In the genomic region with DNA sequence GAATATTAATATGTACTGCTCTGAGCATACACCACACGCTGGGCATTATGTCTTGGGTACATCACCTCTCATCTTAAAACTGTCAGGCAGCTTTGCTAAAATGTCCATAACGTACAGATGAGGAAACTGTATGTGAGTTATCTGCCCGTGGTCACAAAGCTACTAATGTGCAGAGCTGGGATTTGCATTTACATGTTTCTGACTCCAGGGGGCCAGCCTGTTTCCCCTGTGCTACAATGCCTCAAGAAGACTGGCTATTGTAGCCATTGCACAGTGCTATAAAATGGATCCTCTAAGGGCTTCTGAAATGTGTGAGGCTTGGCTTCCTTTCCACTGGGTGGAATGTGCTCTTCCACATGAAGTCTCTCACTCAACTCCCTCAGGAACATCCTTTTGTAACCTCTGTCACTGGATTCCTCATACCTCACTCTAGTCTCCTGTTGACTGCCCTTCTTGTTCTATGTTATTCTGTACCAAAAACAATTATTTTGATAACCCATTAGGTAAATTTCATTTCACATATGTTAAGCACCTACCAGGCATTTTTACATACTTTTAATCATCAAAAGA, we compare ENCODE assay signal across 10 cellular contexts.
DNase-seq lines count a peak whose midpoint lies in the region; ATAC-seq, FAIRE-seq and TF ChIP-seq lines count a peak whose summit lies in the region.
"Had no signal": no experiment of that assay in that cellular context is flagged by ENCODE, and none has a peak within 500 bp of the region (broad histone marks: within the 10 kb centered on the region; RNA-seq: fewer than 3 reads in every experiment).

No MANE protein-coding gene starts in this region.

- FAIRE-seq in keratinocyte (lab: Jason Lieb, UNC), result no peak

- H3K79me2 ChIP-seq in keratinocyte (ENCODE audit: control insufficient read depth, insufficient read depth, low read length), result no peaks in the 10 kb centered on the region

- in situ Hi-C loops in SK-MEL-5 (cut with HindIII; ENCODE audit: low pct_unique_long_range_greater_than_20kb, low sequenced_read_pairs), result no loop called here

- H3K4me1 ChIP-seq in keratinocyte (ENCODE audit: control insufficient read depth, extremely low read depth, insufficient read depth, low read length), result no peaks in the 10 kb centered on the region

- dilution Hi-C loops in keratinocyte (cut with MboI; ENCODE audit: extremely low pct_ligation_motif_present, low sequenced_read_pairs), result no loop called here

- H3K4me3 ChIP-seq in keratinocyte (ENCODE audit: control insufficient read depth in 2 of 3, extremely low read depth in 1 of 3, insufficient read depth in 2 of 3, low read depth in 1 of 3, low read length in 3 of 3), result no peak overlapping the region

- ATAC-seq in HG02759 (IDR thresholded peaks at IDR 0.05; ENCODE audit: unreplicated experiment), result peak; percentile 67
- no peak for ATAC-seq in HG02970 (IDR thresholded peaks at IDR 0.05; ENCODE audit: low FRiP score, unreplicated experiment)
- no peak for ATAC-seq in GM18909 (IDR thresholded peaks at IDR 0.05; ENCODE audit: poor library complexity, unreplicated experiment)

- H3K9me3 ChIP-seq in keratinocyte (ENCODE audit: control insufficient read depth, low read depth, low read length), result no peaks in the 10 kb centered on the region

- CTCF ChIA-PET in GM10248 (lab: Yijun Ruan, JAX), result interaction anchor here (0.7 to 6.6 kb wide), 5 partner anchors 8 to 99 kb away, joined by 3 to 30 read pairs (median 5); no protein-coding TSS in a partner anchor

- DNase-seq in GM10248 (ENCODE audit: extremely low spot score), result no peak
- peak; percentile 65 for DNase-seq in SK-MEL-5 (ENCODE audit: low read depth, low spot score)
- DNase-seq in keratinocyte (ENCODE audit: low read depth, low spot score), result no peak
- no peak for DNase-seq in LoVo (ENCODE audit: low spot score)
- no peak for DNase-seq in NCI-H1436 (lab: John Stamatoyannopoulos, UW)
- DNase-seq: activated CD8-positive, alpha-beta memory T cell treated with anti-CD3 and anti-CD28 coated beads, Interleukin-2, amount 50 U/mL, for 4 hours; NCI-H1105 treated with DMSO at 0.1 percent for 48 hours had no signal

- no peaks in the 10 kb centered on the region for H3K27me3 ChIP-seq in keratinocyte (ENCODE audit: control insufficient read depth, extremely low read depth, insufficient read depth, low read length)

- TF ChIP-seq CTCF in GM10248 (IDR thresholded peaks at IDR 0.05; ENCODE audit: control extremely low read depth, extremely low read depth, low read depth, missing control alignments) (peak; percentile 21), keratinocyte (optimal IDR thresholded peaks at IDR 0.05 in 1 of 3, IDR thresholded peaks at IDR 0.05 in 1 of 3, conservative IDR thresholded peaks at IDR 0.05 in 1 of 3; ENCODE audit: extremely low read depth in 1 of 3, insufficient read depth in 2 of 3, low read length in 3 of 3) (peak; percentile 27 to 54 (median 52))

- no peaks in the 10 kb centered on the region for H3K9me1 ChIP-seq in keratinocyte (ENCODE audit: control insufficient read depth, extremely low read depth, insufficient read depth, low read length)

- H3K27ac ChIP-seq in keratinocyte (ENCODE audit: control insufficient read depth, insufficient read depth, low read length), result no peak overlapping the region

- POLR2A ChIA-PET in GM10248 (lab: Yijun Ruan, JAX), result no interaction called here

- H4K20me1 ChIP-seq in keratinocyte (ENCODE audit: control insufficient read depth, extremely low read depth, insufficient read depth, low read length), result no peaks in the 10 kb centered on the region

- H3K36me3 ChIP-seq in keratinocyte (ENCODE audit: control insufficient read depth in 2 of 2, extremely low read depth in 1 of 2, insufficient read depth in 2 of 2, low read length in 2 of 2), result no peaks in the 10 kb centered on the region

- no peak overlapping the region for H3K4me2 ChIP-seq in keratinocyte (ENCODE audit: control insufficient read depth, extremely low read depth, insufficient read depth, low read depth, low read length)

- no peak overlapping the region for H2AFZ ChIP-seq in keratinocyte (ENCODE audit: control insufficient read depth, low read length)

- H3K9ac ChIP-seq in keratinocyte (ENCODE audit: control insufficient read depth, extremely low read depth, insufficient read depth, low read length), result no peak overlapping the region
